In the genomic region with DNA sequence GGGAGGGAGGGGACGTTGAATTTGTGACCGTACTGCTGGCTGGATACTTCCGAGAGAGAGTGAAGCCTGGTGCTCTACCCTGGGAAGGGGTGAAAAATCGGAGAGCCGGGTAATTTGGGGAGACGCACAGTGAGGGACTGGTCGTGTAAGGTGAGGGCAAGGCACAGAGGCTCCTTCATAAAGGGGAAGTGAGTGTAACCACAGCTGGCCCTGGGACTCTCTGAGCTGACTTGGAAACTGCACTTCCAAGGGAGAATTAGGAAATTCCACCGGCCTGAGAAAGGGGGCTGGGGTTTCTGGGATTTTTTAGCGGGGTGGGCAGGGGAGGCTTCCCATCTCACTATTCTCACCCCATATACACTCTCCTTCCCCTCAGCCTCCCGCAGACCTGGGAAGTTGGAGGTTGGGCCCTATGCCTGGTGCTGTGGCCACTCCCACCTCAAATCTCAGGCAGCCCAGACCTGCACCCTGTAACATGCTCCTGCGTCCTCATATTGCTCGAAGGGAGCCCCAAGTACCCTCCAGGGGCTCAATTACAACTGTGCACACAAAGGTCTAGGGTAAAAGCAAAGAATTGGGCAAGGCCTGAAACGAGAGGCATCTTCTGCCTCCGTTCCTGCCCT, we compare ENCODE assay signal across 1 cellular context.
TF ChIP-seq lines count a peak whose summit lies in the region.

No MANE protein-coding gene starts in this region.

TF ChIP-seq in SK-N-SH, 30 proteins besides CTCF, POLR2A, EP300 and RAD21 (continued from another document):
- TF ChIP-seq, protein P1, sequence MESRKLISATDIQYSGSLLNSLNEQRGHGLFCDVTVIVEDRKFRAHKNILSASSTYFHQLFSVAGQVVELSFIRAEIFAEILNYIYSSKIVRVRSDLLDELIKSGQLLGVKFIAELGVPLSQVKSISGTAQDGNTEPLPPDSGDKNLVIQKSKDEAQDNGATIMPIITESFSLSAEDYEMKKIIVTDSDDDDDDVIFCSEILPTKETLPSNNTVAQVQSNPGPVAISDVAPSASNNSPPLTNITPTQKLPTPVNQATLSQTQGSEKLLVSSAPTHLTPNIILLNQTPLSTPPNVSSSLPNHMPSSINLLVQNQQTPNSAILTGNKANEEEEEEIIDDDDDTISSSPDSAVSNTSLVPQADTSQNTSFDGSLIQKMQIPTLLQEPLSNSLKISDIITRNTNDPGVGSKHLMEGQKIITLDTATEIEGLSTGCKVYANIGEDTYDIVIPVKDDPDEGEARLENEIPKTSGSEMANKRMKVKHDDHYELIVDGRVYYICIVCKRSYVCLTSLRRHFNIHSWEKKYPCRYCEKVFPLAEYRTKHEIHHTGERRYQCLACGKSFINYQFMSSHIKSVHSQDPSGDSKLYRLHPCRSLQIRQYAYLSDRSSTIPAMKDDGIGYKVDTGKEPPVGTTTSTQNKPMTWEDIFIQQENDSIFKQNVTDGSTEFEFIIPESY (IDR thresholded peaks at IDR 0.05; ENCODE audit: borderline replicate concordance, low read depth): no peak
